ENCODE assay signal across 17 cellular contexts in genomic region chr16:87830673-87831420, GRCh38. TPM values are rescaled to one million over a fixed set of nuclear protein-coding genes. Genes with fewer than 3 reads are reported as not detected.
DNase-seq lines count a peak whose midpoint lies in the region; ATAC-seq and TF ChIP-seq lines count a peak whose summit lies in the region.
"Had no signal": no experiment of that assay in that cellular context is flagged by ENCODE, and none has a peak within 500 bp of the region (broad histone marks: within the 10 kb centered on the region; RNA-seq: fewer than 3 reads in every experiment).

No MANE protein-coding gene starts in this region.

- no peaks in the 10 kb centered on the region for H3K27me3 Mint-ChIP-seq in activated T-cell treated with anti-CD3 and anti-CD28 coated beads, Interleukin-2, amount 50 U/mL, for 4 hours (ENCODE audit: low read depth)
- no peaks in the 10 kb centered on the region for H3K27me3 Mint-ChIP-seq in CD8-positive, alpha-beta T cell (ENCODE audit: low read depth)
- H3K27me3 Mint-ChIP-seq in activated T-helper 2 cell treated with anti-CD3 and anti-CD28 coated beads, Interferon-gamma antibody, Interleukin-2, Interleukin-4, amounts not matched to agents 10 μg/mL and 5 μg/mL and 100 μg/mL, durations not matched to agents 14 hours and 24 hours and 36 hours (ENCODE audit: low read depth), result no peaks in the 10 kb centered on the region

- H3K4me1 ChIP-seq in CD8-positive, alpha-beta T cell (ENCODE audit: insufficient read depth, low read length), result no peaks in the 10 kb centered on the region

- no peak for ATAC-seq in activated T-cell treated with anti-CD3 and anti-CD28 coated beads, Interleukin-2, amount 50 U/mL, for 4 hours
- no peak for ATAC-seq in CD8-positive, alpha-beta T cell
- ATAC-seq: heart left ventricle, natural killer cell had no signal

- peak; percentile 1 for DNase-seq in stimulated activated CD4-positive, alpha-beta T cell treated with anti-CD3 and anti-CD28 coated beads, Interleukin-2, amount 100 ng/mL, for 4 hours (ENCODE audit: low read depth)
- DNase-seq in stimulated activated CD4-positive, alpha-beta T cell treated with anti-CD3 and anti-CD28 coated beads, Interleukin-2, amount 100 ng/mL, for 48 hours, result no peak
- peak; percentile 11 for DNase-seq in activated T-cell treated with anti-CD3 and anti-CD28 coated beads, Interleukin-2, amount 50 U/mL, for 4 hours
- DNase-seq in epithelial cell of prostate (ENCODE audit: low read depth, low spot score), result no peak
- no peak for DNase-seq in mesenteric fat pad (ENCODE audit: low spot score)
- no peak for DNase-seq in CD8-positive, alpha-beta T cell
- no peak for DNase-seq in activated T-helper 2 cell treated with anti-CD3 and anti-CD28 coated beads, Interferon-gamma antibody, Interleukin-2, Interleukin-4, amounts not matched to agents 10 μg/mL and 5 μg/mL and 100 μg/mL, durations not matched to agents 14 hours and 24 hours and 36 hours (ENCODE audit: low spot score)
- DNase-seq in NCI-H1694 treated with DMSO at 0.1 percent for 48 hours (lab: John Stamatoyannopoulos, UW), result no peak
- DNase-seq: dermis blood vessel endothelial cell, H7, heart left ventricle, natural killer cell, NCI-H1417, NCI-H2227 treated with DMSO at 0.1 percent for 48 hours, SIG-M5, small intestine had no signal

- intact Hi-C loops in CD8-positive, alpha-beta T cell (cut with DNase I, micrococcal nuclease), result no loop called here
- intact Hi-C loops in activated T-helper 2 cell treated with anti-CD3 and anti-CD28 coated beads, Interferon-gamma antibody, Interleukin-2, Interleukin-4, amounts not matched to agents 10 μg/mL and 5 μg/mL and 100 μg/mL, durations not matched to agents 14 hours and 24 hours and 36 hours (cut with micrococcal nuclease), result no loop called here

- no peak for TF ChIP-seq CTCF in CD8-positive, alpha-beta T cell (IDR thresholded peaks at IDR 0.05)

- H3K4me1 Mint-ChIP-seq in activated T-cell treated with anti-CD3 and anti-CD28 coated beads, Interleukin-2, amount 50 U/mL, for 4 hours (ENCODE audit: low read depth), result no peaks in the 10 kb centered on the region
- no peaks in the 10 kb centered on the region for H3K4me1 Mint-ChIP-seq in CD8-positive, alpha-beta T cell (ENCODE audit: low read depth)
- H3K4me1 Mint-ChIP-seq in activated T-helper 2 cell treated with anti-CD3 and anti-CD28 coated beads, Interferon-gamma antibody, Interleukin-2, Interleukin-4, amounts not matched to agents 10 μg/mL and 5 μg/mL and 100 μg/mL, durations not matched to agents 14 hours and 24 hours and 36 hours (ENCODE audit: low read depth), result no peaks in the 10 kb centered on the region
- H3K4me1 Mint-ChIP-seq: natural killer cell had no signal

- H3K36me3 ChIP-seq in CD8-positive, alpha-beta T cell (ENCODE audit: insufficient read depth, low read length), result no peaks in the 10 kb centered on the region

- no peak overlapping the region for H3K4me3 Mint-ChIP-seq in activated T-cell treated with anti-CD3 and anti-CD28 coated beads, Interleukin-2, amount 50 U/mL, for 4 hours
- H3K4me3 Mint-ChIP-seq in CD8-positive, alpha-beta T cell, result no peak overlapping the region
- no peak overlapping the region for H3K4me3 Mint-ChIP-seq in activated T-helper 2 cell treated with anti-CD3 and anti-CD28 coated beads, Interferon-gamma antibody, Interleukin-2, Interleukin-4, amounts not matched to agents 10 μg/mL and 5 μg/mL and 100 μg/mL, durations not matched to agents 14 hours and 24 hours and 36 hours (ENCODE audit: low read depth)
- H3K4me3 Mint-ChIP-seq: natural killer cell had no signal

- H3K27ac ChIP-seq in epithelial cell of prostate, result peak overlapping the region; percentile 61
- no peak overlapping the region for H3K27ac ChIP-seq in CD8-positive, alpha-beta T cell (ENCODE audit: low read depth, low read length)
- H3K27ac ChIP-seq: esophagus muscularis mucosa, heart left ventricle had no signal

- H3K36me3 Mint-ChIP-seq in activated T-cell treated with anti-CD3 and anti-CD28 coated beads, Interleukin-2, amount 50 U/mL, for 4 hours (ENCODE audit: insufficient read depth), result peaks cover 26% of the 10 kb centered on the region
- peaks cover 39% of the 10 kb centered on the region for H3K36me3 Mint-ChIP-seq in CD8-positive, alpha-beta T cell
- H3K36me3 Mint-ChIP-seq in activated T-helper 2 cell treated with anti-CD3 and anti-CD28 coated beads, Interferon-gamma antibody, Interleukin-2, Interleukin-4, amounts not matched to agents 10 μg/mL and 5 μg/mL and 100 μg/mL, durations not matched to agents 14 hours and 24 hours and 36 hours (ENCODE audit: low read depth), result peaks cover 43% of the 10 kb centered on the region
- H3K36me3 Mint-ChIP-seq: natural killer cell had no signal

- H3K9me3 ChIP-seq in CD8-positive, alpha-beta T cell (ENCODE audit: low read length), result no peaks in the 10 kb centered on the region
- H3K9me3 ChIP-seq: esophagus muscularis mucosa, heart left ventricle had no signal

- no peaks in the 10 kb centered on the region for H3K27me3 ChIP-seq in CD8-positive, alpha-beta T cell (ENCODE audit: insufficient read depth, low read length)
- H3K27me3 ChIP-seq: heart left ventricle had no signal

- POLR2A ChIA-PET in CD8-positive, alpha-beta T cell (lab: Charles Lee), result no interaction called here

- H3K9me3 Mint-ChIP-seq in activated T-cell treated with anti-CD3 and anti-CD28 coated beads, Interleukin-2, amount 50 U/mL, for 4 hours, result no peaks in the 10 kb centered on the region
- H3K9me3 Mint-ChIP-seq in CD8-positive, alpha-beta T cell, result no peaks in the 10 kb centered on the region
- H3K9me3 Mint-ChIP-seq in activated T-helper 2 cell treated with anti-CD3 and anti-CD28 coated beads, Interferon-gamma antibody, Interleukin-2, Interleukin-4, amounts not matched to agents 10 μg/mL and 5 μg/mL and 100 μg/mL, durations not matched to agents 14 hours and 24 hours and 36 hours, result no peaks in the 10 kb centered on the region
- H3K9me3 Mint-ChIP-seq: natural killer cell had no signal

- no peak overlapping the region for H3K27ac Mint-ChIP-seq in CD8-positive, alpha-beta T cell
- no peak overlapping the region for H3K27ac Mint-ChIP-seq in activated T-helper 2 cell treated with anti-CD3 and anti-CD28 coated beads, Interferon-gamma antibody, Interleukin-2, Interleukin-4, amounts not matched to agents 10 μg/mL and 5 μg/mL and 100 μg/mL, durations not matched to agents 14 hours and 24 hours and 36 hours

- CTCF ChIA-PET in CD8-positive, alpha-beta T cell (lab: Charles Lee), result interaction anchor here (1.2 to 1.7 kb wide), 3 partner anchors 19 to 52 kb away, joined by 4 read pairs; no protein-coding TSS in a partner anchor

- no peak overlapping the region for H3K4me3 ChIP-seq in CD8-positive, alpha-beta T cell (ENCODE audit: low read depth, low read length)
- H3K4me3 ChIP-seq: esophagus muscularis mucosa, heart left ventricle had no signal

RNA-seq across cellular contexts. Expression of gene SLC7A5, which starts 38.5 kb away (rescaled TPM):
- 100 to 1,000 TPM; 814 to 984 (median 886) TPM for total RNA-seq in activated T-cell treated with anti-CD3 and anti-CD28 coated beads, Interleukin-2, amount 50 U/mL, for 4 hours
- 9.4 TPM for total RNA-seq in mesenteric fat pad
- total RNA-seq in CD8-positive, alpha-beta T cell, result 100 to 1,000 TPM; 359 to 369 TPM
- 271 TPM in 2 replicates for total RNA-seq in activated T-helper 2 cell treated with anti-CD3 and anti-CD28 coated beads, Interferon-gamma antibody, Interleukin-2, Interleukin-4, amounts not matched to agents 10 μg/mL and 5 μg/mL and 100 μg/mL, durations not matched to agents 14 hours and 24 hours and 36 hours

Comparison
In these comparisons a context has a peak if more than half of its experiments do, and no peak if none do; other contexts are left out.
1. DNase-seq: peak in stimulated activated CD4-positive, alpha-beta T cell treated with anti-CD3 and anti-CD28 coated beads, Interleukin-2, amount 100 ng/mL, for 4 hours (single experiment) and activated T-cell treated with anti-CD3 and anti-CD28 coated beads, Interleukin-2, amount 50 U/mL, for 4 hours (single experiment); none in stimulated activated CD4-positive, alpha-beta T cell treated with anti-CD3 and anti-CD28 coated beads, Interleukin-2, amount 100 ng/mL, for 48 hours (0 of 2), epithelial cell of prostate (single experiment), mesenteric fat pad (single experiment), CD8-positive, alpha-beta T cell (0 of 7), activated T-helper 2 cell treated with anti-CD3 and anti-CD28 coated beads, Interferon-gamma antibody, Interleukin-2, Interleukin-4, amounts not matched to agents 10 μg/mL and 5 μg/mL and 100 μg/mL, durations not matched to agents 14 hours and 24 hours and 36 hours (single experiment) and NCI-H1694 treated with DMSO at 0.1 percent for 48 hours (single experiment).
2. RNA of gene SLC7A5, which starts 38.5 kb away (total RNA-seq): 814 to 984 TPM in activated T-cell treated with anti-CD3 and anti-CD28 coated beads, Interleukin-2, amount 50 U/mL, for 4 hours, 359 to 369 TPM in CD8-positive, alpha-beta T cell and 271 TPM in activated T-helper 2 cell treated with anti-CD3 and anti-CD28 coated beads, Interferon-gamma antibody, Interleukin-2, Interleukin-4, amounts not matched to agents 10 μg/mL and 5 μg/mL and 100 μg/mL, durations not matched to agents 14 hours and 24 hours and 36 hours; 9.4 TPM in mesenteric fat pad (single experiment); every median in the first group is over 10 times any median in the second.